Comparison of ENCODE assay signal across 15 cellular contexts in the genomic region with DNA sequence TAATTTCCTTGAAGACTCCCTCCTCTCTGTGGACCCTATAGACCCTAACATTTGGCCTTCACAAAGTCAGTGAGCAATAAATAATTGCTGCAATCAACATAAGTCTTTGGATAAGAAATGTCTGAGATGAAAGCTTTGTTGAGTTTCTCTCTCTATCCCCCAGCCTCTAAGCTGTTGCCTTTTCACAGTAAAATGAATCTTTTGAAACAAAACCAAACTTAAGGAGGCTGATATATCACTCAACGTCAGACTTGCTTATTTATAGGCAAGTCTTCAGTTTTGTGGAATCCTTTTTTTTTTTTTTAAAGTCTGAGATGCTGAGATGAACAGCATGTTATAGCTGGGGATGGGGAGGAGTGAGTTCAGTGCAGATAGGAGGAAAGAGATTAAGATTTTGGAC. TPM values are rescaled to one million over a fixed set of nuclear protein-coding genes. Genes with fewer than 3 reads are reported as not detected.
"Had no signal": no experiment of that assay in that cellular context is flagged by ENCODE, and none has a peak within 500 bp of the region (broad histone marks: within the 10 kb centered on the region; RNA-seq: fewer than 3 reads in every experiment).

No MANE protein-coding gene starts in this region.

- H3K9me3 Mint-ChIP-seq: activated CD4-positive, alpha-beta memory T cell treated with anti-CD3 and anti-CD28 coated beads for 36 hours; activated naive CD8-positive, alpha-beta T cell treated with anti-CD3 and anti-CD28 coated beads for 36 hours; activated T-cell treated with anti-CD3 and anti-CD28 coated beads, Interleukin-2, amount 50 U/mL, for 4 hours had no signal

- H3K4me3 Mint-ChIP-seq: activated CD4-positive, alpha-beta memory T cell treated with anti-CD3 and anti-CD28 coated beads for 36 hours; activated naive CD8-positive, alpha-beta T cell treated with anti-CD3 and anti-CD28 coated beads for 36 hours; activated T-cell treated with anti-CD3 and anti-CD28 coated beads, Interleukin-2, amount 50 U/mL, for 4 hours; naive B cell had no signal

- H3K27ac Mint-ChIP-seq: activated CD4-positive, alpha-beta memory T cell treated with anti-CD3 and anti-CD28 coated beads for 36 hours; activated naive CD8-positive, alpha-beta T cell treated with anti-CD3 and anti-CD28 coated beads for 36 hours; naive B cell had no signal

- H3K36me3 ChIP-seq: esophagus muscularis mucosa, heart right ventricle, spleen, suprapubic skin had no signal

- H3K27ac ChIP-seq: foreskin keratinocyte, parathyroid adenoma, suprapubic skin had no signal

- H3K36me3 Mint-ChIP-seq: activated CD4-positive, alpha-beta memory T cell treated with anti-CD3 and anti-CD28 coated beads for 36 hours; activated naive CD8-positive, alpha-beta T cell treated with anti-CD3 and anti-CD28 coated beads for 36 hours; naive B cell had no signal

- H3K27me3 ChIP-seq: esophagus muscularis mucosa, foreskin keratinocyte, heart right ventricle, suprapubic skin had no signal

- H3K4me1 ChIP-seq: parathyroid adenoma had no signal

- DNase-seq: activated CD4-positive, alpha-beta memory T cell treated with anti-CD3 and anti-CD28 coated beads for 36 hours; activated gamma-delta T cell; activated naive CD8-positive, alpha-beta T cell treated with anti-CD3 and anti-CD28 coated beads for 36 hours; activated T-cell treated with anti-CD3 and anti-CD28 coated beads, Interleukin-2, amount 50 U/mL, for 4 hours; foreskin keratinocyte; heart right ventricle; kidney; naive B cell; spleen; stimulated activated CD4-positive, alpha-beta T cell treated with anti-CD3 and anti-CD28 coated beads, Interleukin-2, amount 100 ng/mL, for 24 hours; stimulated activated naive CD4-positive, alpha-beta T cell; SW 1271 had no signal

- ATAC-seq: activated T-cell treated with anti-CD3 and anti-CD28 coated beads, Interleukin-2, amount 50 U/mL, for 4 hours; foreskin keratinocyte; heart right ventricle had no signal

- H3K9me3 ChIP-seq: esophagus muscularis mucosa, heart right ventricle, spleen, suprapubic skin had no signal

- H3K9ac ChIP-seq: parathyroid adenoma had no signal

- H3K4me3 ChIP-seq: esophagus muscularis mucosa, heart right ventricle, spleen, suprapubic skin had no signal

RNA-seq across cellular contexts. Expression of a gene that starts 10.0 kb away (rescaled TPM):
- total RNA-seq: activated CD4-positive, alpha-beta memory T cell treated with anti-CD3 and anti-CD28 coated beads for 36 hours; activated naive CD8-positive, alpha-beta T cell treated with anti-CD3 and anti-CD28 coated beads for 36 hours had no signal
